In genomic region chr5:77859306-77859705, GRCh38 we compare ENCODE assay signal across 21 cellular contexts.
"Had no signal": no experiment of that assay in that cellular context is flagged by ENCODE, and none has a peak within 500 bp of the region (broad histone marks: within the 10 kb centered on the region; RNA-seq: fewer than 3 reads in every experiment).

No MANE protein-coding gene starts in this region.

- H3K79me2 ChIP-seq: hepatocyte had no signal

- H3K4me3 ChIP-seq: hepatocyte, right lobe of liver, spleen, upper lobe of left lung had no signal

- H3K4me1 ChIP-seq: right lobe of liver, spleen, upper lobe of left lung had no signal

- H3K27me3 ChIP-seq: brain microvascular endothelial cell, right lobe of liver, upper lobe of left lung had no signal

- H3K36me3 ChIP-seq: brain microvascular endothelial cell, right lobe of liver, spleen, upper lobe of left lung had no signal

- ATAC-seq: left cardiac atrium; naive thymus-derived CD4-positive, alpha-beta T cell; right lobe of liver had no signal

- H3K9me3 ChIP-seq: right lobe of liver, spleen, upper lobe of left lung had no signal

- H3K4me2 ChIP-seq: hepatocyte had no signal

- H2AFZ ChIP-seq: hepatocyte had no signal

- DNase-seq: activated CD4-positive, alpha-beta T cell treated with anti-CD3 and anti-CD28 coated beads for 4 hours; activated CD4-positive, alpha-beta T cell treated with anti-CD3 and anti-CD28 coated beads, Interleukin-2, amount 50 U/mL, for 48 hours; activated CD4-positive, CD25-positive, alpha-beta regulatory T cell; activated naive CD4-positive, alpha-beta T cell treated with Interleukin-2 at 50 U/mL for 16 hours; activated naive CD8-positive, alpha-beta T cell treated with anti-CD3 and anti-CD28 coated beads, Interleukin-2, amount 10 ng/mL, durations not matched to agents 7 days and 5 days; activated T-cell treated with anti-CD3 and anti-CD28 coated beads, Interleukin-2, amount 50 U/mL, for 48 hours; brain microvascular endothelial cell; caudate nucleus; effector memory CD4-positive, alpha-beta T cell; foreskin melanocyte; glutamatergic neuron; left cardiac atrium; naive thymus-derived CD4-positive, alpha-beta T cell; occipital lobe; right lobe of liver; spleen; stimulated activated CD4-positive, alpha-beta T cell treated with anti-CD3 and anti-CD28 coated beads, Interleukin-4, amount 100 ng/mL, for 1 hour; stimulated activated naive CD4-positive, alpha-beta T cell treated with Interleukin-2 at 50 U/mL for 16 hours; T1000; upper lobe of left lung had no signal

- H3K27ac ChIP-seq: brain microvascular endothelial cell, hepatocyte, right lobe of liver, spleen, upper lobe of left lung had no signal
